Comparison of ENCODE assay signal across 25 cellular contexts in genomic region chr7:24750441-24751055, GRCh38.
"Had no signal": no experiment of that assay in that cellular context is flagged by ENCODE, and none has a peak within 500 bp of the region (broad histone marks: within the 10 kb centered on the region; RNA-seq: fewer than 3 reads in every experiment).

No MANE protein-coding gene starts in this region.

- H3K4me3 ChIP-seq: body of pancreas, cardiac muscle cell, mucosa of descending colon, right atrium auricular region, suprapubic skin, tibial artery had no signal

- H3K4me1 ChIP-seq: body of pancreas, right atrium auricular region, suprapubic skin had no signal

- DNase-seq: activated CD4-positive, alpha-beta T cell treated with anti-CD3 and anti-CD28 coated beads for 4 hours; activated CD4-positive, alpha-beta T cell treated with anti-CD3 and anti-CD28 coated beads, Interleukin-2, amount 50 U/mL, for 4 hours; activated effector memory CD4-positive, alpha-beta T cell treated with Interleukin-2 at 50 U/mL for 16 hours; activated naive CD4-positive, alpha-beta T cell treated with Interleukin-2 at 50 U/mL for 16 hours; activated T-cell treated with anti-CD3 and anti-CD28 coated beads for 4 hours; activated T-cell treated with anti-CD3 and anti-CD28 coated beads, Interleukin-2, amount 50 U/mL, for 72 hours; aorta; body of pancreas; cortex of kidney; effector memory CD8-positive, alpha-beta T cell; erythroblast; left cardiac atrium; left ventricle myocardium superior; mucosa of descending colon; stimulated activated CD4-positive, alpha-beta T cell treated with anti-CD3 and anti-CD28 coated beads, Interleukin-15, amount 100 ng/mL, for 24 hours; stimulated activated CD4-positive, alpha-beta T cell treated with anti-CD3 and anti-CD28 coated beads, Interleukin-2, amount 100 ng/mL, for 24 hours; stimulated activated naive B cell treated with anti-CD40 and anti-IgM and Interleukin-4, amounts not matched to agents 10 μg/mL and 1 μg/mL and 100 μg/mL, for 72 hours; tibial artery had no signal

- H3K9me3 ChIP-seq: body of pancreas, mucosa of descending colon, right atrium auricular region, suprapubic skin, tibial artery had no signal

- FAIRE-seq: keratinocyte, TTC549 had no signal

- H3K27me3 ChIP-seq: body of pancreas, right atrium auricular region, suprapubic skin, tibial artery had no signal

- H3K27ac ChIP-seq: body of pancreas, cardiac muscle cell, right atrium auricular region, suprapubic skin, tibial artery, VCaP had no signal

- ATAC-seq: activated T-cell treated with anti-CD3 and anti-CD28 coated beads, Interleukin-2, amount 50 U/mL, for 72 hours; body of pancreas; effector memory CD8-positive, alpha-beta T cell; left cardiac atrium; left ventricle myocardium superior; mucosa of descending colon; natural killer cell treated with Interleukin-12 subunit alpha and Interleukin-12 subunit beta and Interleukin-15 and Interleukin-18, amount 100 ng/mL, for 72 hours; stimulated activated naive B cell treated with anti-CD40 and anti-IgM and Interleukin-4, amounts not matched to agents 10 μg/mL and 1 μg/mL and 100 μg/mL, for 72 hours had no signal

- H3K36me3 ChIP-seq: cardiac muscle cell, right atrium auricular region, suprapubic skin, tibial artery had no signal
